ENCODE assay signal across 11 cellular contexts in genomic region chr17:76550712-76551615, GRCh38. TPM values are rescaled to one million over a fixed set of nuclear protein-coding genes. Genes with fewer than 3 reads are reported as not detected.
DNase-seq lines count a peak whose midpoint lies in the region; ATAC-seq, FAIRE-seq and TF ChIP-seq lines count a peak whose summit lies in the region.
"Had no signal": no experiment of that assay in that cellular context is flagged by ENCODE, and none has a peak within 500 bp of the region (broad histone marks: within the 10 kb centered on the region; RNA-seq: fewer than 3 reads in every experiment).

No MANE protein-coding gene starts in this region.

- H3K4me3 ChIP-seq in HUES6 (ENCODE audit: low read depth, low read length) (no peak overlapping the region), GM12878 (no peak overlapping the region), lung (no peak overlapping the region)

- TF ChIP-seq RAD21 in GM12878 (IDR thresholded peaks at IDR 0.05; ENCODE audit: insufficient read depth, low read depth, low read length): no peak

- RAD21 ChIA-PET in GM12878 (lab: Charles Lee; ENCODE audit: unreplicated experiment): interaction anchor here (0.6 to 2.8 kb wide), 9 partner anchors 9 to 73 kb away, joined by 3 to 15 read pairs (median 4); partner anchors contain the start of gene RHBDF2

- TF ChIP-seq CTCF in GM12878 (IDR thresholded peaks at IDR 0.05 in 2 of 3, conservative IDR thresholded peaks at IDR 0.05 in 1 of 3; ENCODE audit: control insufficient read depth in 2 of 3, extremely low read depth in 1 of 3, insufficient read depth in 1 of 3, low read depth in 3 of 3, low read length in 3 of 3) (no peak), lung (IDR thresholded peaks at IDR 0.05; ENCODE audit: control extremely low read depth, extremely low read depth) (no peak)

- POLR2A ChIA-PET in GM12878 (lab: Charles Lee): interaction anchor here (0.5 to 1.9 kb wide), 5 partner anchors 9 to 240 kb away, joined by 3 to 6 read pairs (median 4); no protein-coding TSS in a partner anchor

- H3K9me3 ChIP-seq in HUES6 (ENCODE audit: control insufficient read depth, insufficient read depth, low read depth, low read length) (no peaks in the 10 kb centered on the region), GM12878 (replicated peaks; ENCODE audit: control insufficient read depth, insufficient read depth, low read length) (no peaks in the 10 kb centered on the region), lung (ENCODE audit: control insufficient read depth in 2 of 2, insufficient read depth in 1 of 2, low read length in 1 of 2) (no peaks in the 10 kb centered on the region)

- no peaks in the 10 kb centered on the region for H4K20me1 ChIP-seq in GM12878 (ENCODE audit: control insufficient read depth, insufficient read depth)

- WGBS in GM12878 (ENCODE audit: insufficient coverage, insufficient replicate concordance, low lambda C conversion rate, missing lambda C conversion rate): 74% methylated on average over 15 of the region's 15 CpGs
- 34% methylated on average over 15 of the region's 15 CpGs for WGBS in lung, 2 donors

- H3K27ac ChIP-seq in HUES6 (ENCODE audit: low read depth, low read length): peak overlapping the region; percentile 44; the same call in 1 of the 2 replicates
- H3K27ac ChIP-seq in GM12878 (ENCODE audit: control insufficient read depth, insufficient read depth): peak overlapping the region; percentile 42; the same call in 1 of the 2 replicates
- peak overlapping the region in 1 of 2 donors; percentile 79 for H3K27ac ChIP-seq in lung (ENCODE audit: low read depth in 1 of 2, low read length in 1 of 2)

- SMC1A ChIA-PET in GM12878 (lab: Charles Lee; ENCODE audit: uncharacterized antibody, unreplicated experiment): interaction anchor here (0.9 to 3.9 kb wide), 7 partner anchors 9 to 73 kb away, joined by 3 to 16 read pairs (median 5); no protein-coding TSS in a partner anchor

- CTCF ChIA-PET in GM12878 (lab: Yijun Ruan, JAX): interaction anchor here (1.1 to 2.4 kb wide), 11 partner anchors 8 to 153 kb away, joined by 3 to 23 read pairs (median 4); no protein-coding TSS in a partner anchor

- H3K9ac ChIP-seq in HUES6 (ENCODE audit: low read length) (no peak overlapping the region), GM12878 (ENCODE audit: control insufficient read depth, insufficient read depth, low read length) (no peak overlapping the region)

- H3K36me3 ChIP-seq in HUES6 (ENCODE audit: control insufficient read depth, insufficient read depth, low read length) (no peaks in the 10 kb centered on the region), GM12878 (ENCODE audit: control insufficient read depth in 2 of 2, insufficient read depth in 2 of 2, low read length in 1 of 2) (no peaks in the 10 kb centered on the region; a peak in 1 of 4 replicates), lung (ENCODE audit: control insufficient read depth in 2 of 2, insufficient read depth in 2 of 2, low read length in 2 of 2) (no peaks in the 10 kb centered on the region)

- peak; percentile 75 for DNase-seq in AML-193 (lab: John Stamatoyannopoulos, UW)
- no peak for DNase-seq in GM12878 (ENCODE audit: low read depth, low spot score)
- DNase-seq in lung (ENCODE audit: low spot score): peak; percentile 51
- no peak for DNase-seq in effector memory CD8-positive, alpha-beta T cell
- no peak for DNase-seq in hepatic stellate cell (ENCODE audit: low spot score)
- no peak for DNase-seq in UCSD-AML1 (lab: John Stamatoyannopoulos, UW; ENCODE audit: unreplicated experiment)
- DNase-seq: EL had no signal

- H2AFZ ChIP-seq in GM12878 (ENCODE audit: control insufficient read depth, low read depth, low read length): no peak overlapping the region; the same call in 1 of the 2 replicates

- no peak overlapping the region for H3K4me3 Mint-ChIP-seq in effector memory CD8-positive, alpha-beta T cell

- peak; percentile 12; the same call in 1 of the 3 replicates for ATAC-seq in GM12878
- peak; percentile 24 for ATAC-seq in lung (ENCODE audit: insufficient read depth, low FRiP score)
- ATAC-seq in effector memory CD8-positive, alpha-beta T cell (replicated peaks): no peak
- no peak for ATAC-seq in GM21360 (IDR thresholded peaks at IDR 0.05; ENCODE audit: unreplicated experiment)
- ATAC-seq: sciatic nerve had no signal

- no peak for TF ChIP-seq POLR2A in GM12878 (IDR thresholded peaks at IDR 0.05; ENCODE audit: low read depth, low read length)

- no peak for FAIRE-seq in GM12878 (lab: Jason Lieb, UNC)

- H3K4me1 ChIP-seq in HUES6 (ENCODE audit: control insufficient read depth, insufficient read depth, low read length): peaks cover 19% of the 10 kb centered on the region
- no peaks in the 10 kb centered on the region; the same call in 1 of the 2 replicates for H3K4me1 ChIP-seq in GM12878 (ENCODE audit: control insufficient read depth, insufficient read depth, low read length)
- H3K4me1 ChIP-seq in lung (ENCODE audit: control insufficient read depth in 2 of 2, insufficient read depth in 2 of 2, low read length in 2 of 2): peaks cover 0 to 5% of the 10 kb centered on the region in 2 donors

- peaks cover 2 to 4% of the 10 kb centered on the region in 2 donors for H3K4me1 Mint-ChIP-seq in effector memory CD8-positive, alpha-beta T cell (ENCODE audit: low read depth in 2 of 2)

- in situ Hi-C loops in GM12878 (cut with MboI): no loop called here

- TF ChIP-seq EP300 in GM12878 (IDR thresholded peaks at IDR 0.05; ENCODE audit: borderline replicate concordance in 1 of 2, control insufficient read depth in 1 of 2, low read depth in 2 of 2, low read length in 2 of 2): no peak

- BruUV-seq in GM12878 (replicated peaks; lab: Mats Ljungman, UMichigan): no TSS peak

- H3K36me3 Mint-ChIP-seq in effector memory CD8-positive, alpha-beta T cell (ENCODE audit: insufficient read depth): peaks cover under 1% of the 10 kb centered on the region

- no peaks in the 10 kb centered on the region for H3K9me3 Mint-ChIP-seq in effector memory CD8-positive, alpha-beta T cell

- H3K27ac Mint-ChIP-seq in effector memory CD8-positive, alpha-beta T cell: no peak overlapping the region

- 0 out of 2 replicates have a peak overlapping the region, but pooled peaks have one; percentile 22 for H3K4me2 ChIP-seq in GM12878 (ENCODE audit: control insufficient read depth, insufficient read depth)

- no peaks in the 10 kb centered on the region for H3K27me3 ChIP-seq in HUES6 (ENCODE audit: control insufficient read depth, insufficient read depth, low read length)
- no peaks in the 10 kb centered on the region for H3K27me3 ChIP-seq in GM12878 (replicated peaks in 1 of 2; ENCODE audit: control insufficient read depth in 2 of 2, insufficient read depth in 2 of 2, low read length in 1 of 2)
- H3K27me3 ChIP-seq in lung (ENCODE audit: control insufficient read depth, insufficient read depth): no peaks in the 10 kb centered on the region

- intact Hi-C loops in GM12878 (cut with micrococcal nuclease; ENCODE audit: unreplicated experiment): no loop called here

- no peaks in the 10 kb centered on the region for H3K27me3 Mint-ChIP-seq in effector memory CD8-positive, alpha-beta T cell

- no peaks in the 10 kb centered on the region for H3K79me2 ChIP-seq in GM12878 (ENCODE audit: control insufficient read depth, insufficient read depth, low read length)

RNA-seq across cellular contexts. Expression of gene PRCD, which starts 11.1 kb away (rescaled TPM):
- total RNA-seq in GM12878 (2013; cell fraction: nucleolus; rRNA removed): 2.4 TPM in 2 replicates
- 0.44 TPM in 1 of 2 replicates, not detected in the other for total RNA-seq in GM12878 (2014; rRNA removed)
- total RNA-seq in GM12878 (2014; rRNA removed; fragmentation: Illumina TruSeq; extraction: Trizol): 0.18 TPM in 1 of 2 replicates, not detected in the other
- total RNA-seq in GM12878 (2021): 0.37 and 0.95 TPM in 2 replicates
- polyA plus RNA-seq in GM12878 (2011; ENCODE audit: low read depth): not detected
- 0.22 and 0.49 TPM in 2 replicates for polyA plus RNA-seq in GM12878 (2011; rRNA removed)
- 0.24 and 0.48 TPM in 2 replicates for polyA plus RNA-seq in GM12878 (2011; cell fraction: cytosol; rRNA removed)
- 0.50 and 1.4 TPM in 2 replicates for polyA plus RNA-seq in GM12878 (2011; cell fraction: nucleus; rRNA removed)
- 0.45 TPM in 1 of 2 replicates, not detected in the other for polyA plus RNA-seq in GM12878 (2012)
- not detected in 2 replicates for polyA plus RNA-seq in GM12878 (2014; fragmentation: Illumina TruSeq; extraction: Trizol)
- polyA plus RNA-seq in GM12878 (2014; fragmentation: Nextera tagmentation; extraction: Ambion mirVana): under 1 TPM in 1 of 2 experiments, not detected in 1; 0.31 TPM
- 0.51 TPM in 1 of 2 replicates, not detected in the other for polyA plus RNA-seq in GM12878 (2014; rRNA removed)
- under 1 TPM; 0.37 to 0.55 TPM for polyA plus RNA-seq in GM12878 (2016; fragmentation: Nextera tagmentation; extraction: Ambion mirVana)
- polyA minus RNA-seq in GM12878 (2011; rRNA and poly(A)+ RNA removed): not detected in 2 replicates
- not detected in 2 replicates for polyA minus RNA-seq in GM12878 (2011; cell fraction: cytosol; rRNA and poly(A)+ RNA removed)
- polyA minus RNA-seq in GM12878 (2011; cell fraction: nucleus; rRNA and poly(A)+ RNA removed): not detected in 2 replicates
- total RNA-seq in lung: 10 to 100 TPM in 1 of 2 donors, 1 to 10 TPM in 1; 3.3 to 11.3 TPM
- polyA plus RNA-seq in lung: 1 to 10 TPM; 2.0 to 7.9 TPM

RNA-seq across cellular contexts. Expression of gene CYGB, which starts 13.5 kb away (rescaled TPM):
- not detected in 2 replicates for total RNA-seq in GM12878 (2013; cell fraction: nucleolus; rRNA removed)
- 0.34 TPM in 1 of 2 replicates, not detected in the other for total RNA-seq in GM12878 (2014; rRNA removed)
- total RNA-seq in GM12878 (2014; rRNA removed; fragmentation: Illumina TruSeq; extraction: Trizol): not detected in 2 replicates
- total RNA-seq in GM12878 (2021): not detected in 2 replicates
- polyA plus RNA-seq in GM12878 (2011; ENCODE audit: low read depth): not detected
- not detected in 2 replicates for polyA plus RNA-seq in GM12878 (2011; rRNA removed)
- 0.09 TPM in 1 of 2 replicates, not detected in the other for polyA plus RNA-seq in GM12878 (2011; cell fraction: cytosol; rRNA removed)
- 0.25 TPM in 1 of 2 replicates, not detected in the other for polyA plus RNA-seq in GM12878 (2011; cell fraction: nucleus; rRNA removed)
- polyA plus RNA-seq in GM12878 (2012): not detected in 2 replicates
- polyA plus RNA-seq in GM12878 (2014; fragmentation: Illumina TruSeq; extraction: Trizol): not detected in 2 replicates
- not detected for polyA plus RNA-seq in GM12878 (2014; fragmentation: Nextera tagmentation; extraction: Ambion mirVana)
- not detected in 2 replicates for polyA plus RNA-seq in GM12878 (2014; rRNA removed)
- polyA plus RNA-seq in GM12878 (2016; fragmentation: Nextera tagmentation; extraction: Ambion mirVana): not detected
- 0.31 TPM in 1 of 2 replicates, not detected in the other for polyA minus RNA-seq in GM12878 (2011; rRNA and poly(A)+ RNA removed)
- polyA minus RNA-seq in GM12878 (2011; cell fraction: cytosol; rRNA and poly(A)+ RNA removed): not detected in 2 replicates
- not detected in 2 replicates for polyA minus RNA-seq in GM12878 (2011; cell fraction: nucleus; rRNA and poly(A)+ RNA removed)
- 10 to 100 TPM; 15.9 to 20.0 TPM for total RNA-seq in lung
- polyA plus RNA-seq in lung: 10 to 100 TPM; 21.4 to 30.4 TPM
- total RNA-seq: activated CD8-positive, alpha-beta memory T cell treated with anti-CD3 and anti-CD28 coated beads for 36 hours had no signal

RNA-seq across cellular contexts. Expression of gene ST6GALNAC2, which starts 34.7 kb away (rescaled TPM):
- not detected in 2 replicates for total RNA-seq in GM12878 (2013; cell fraction: nucleolus; rRNA removed)
- total RNA-seq in GM12878 (2014; rRNA removed) (0.23 TPM in 1 of 2 replicates, not detected in the other), GM12878 (2014; rRNA removed; fragmentation: Illumina TruSeq; extraction: Trizol) (not detected in 2 replicates), GM12878 (2021) (0.13 and 0.41 TPM in 2 replicates), lung (10 to 100 TPM; 20.8 to 38.0 TPM)
- 0.12 TPM for polyA plus RNA-seq in GM12878 (2011; ENCODE audit: low read depth)
- polyA plus RNA-seq in GM12878 (2011; rRNA removed) (0.08 and 0.17 TPM in 2 replicates), GM12878 (2014; fragmentation: Illumina TruSeq; extraction: Trizol) (not detected in 2 replicates), GM12878 (2014; fragmentation: Nextera tagmentation; extraction: Ambion mirVana) (not detected), GM12878 (2014; rRNA removed) (0.18 TPM in 1 of 2 replicates, not detected in the other), GM12878 (2016; fragmentation: Nextera tagmentation; extraction: Ambion mirVana) (under 1 TPM in 1 of 2 experiments, not detected in 1; 0.24 TPM), lung (10 to 100 TPM; 12.1 to 15.4 TPM)
- 0.06 and 0.12 TPM in 2 replicates for polyA plus RNA-seq in GM12878 (2011; cell fraction: cytosol; rRNA removed)
- polyA plus RNA-seq in GM12878 (2011; cell fraction: nucleus; rRNA removed): 0.15 and 1.2 TPM in 2 replicates
- polyA plus RNA-seq in GM12878 (2012): 0.28 TPM in 1 of 2 replicates, not detected in the other
- polyA minus RNA-seq in GM12878 (2011; rRNA and poly(A)+ RNA removed): not detected in 2 replicates
- polyA minus RNA-seq in GM12878 (2011; cell fraction: cytosol; rRNA and poly(A)+ RNA removed): not detected in 2 replicates
- not detected in 2 replicates for polyA minus RNA-seq in GM12878 (2011; cell fraction: nucleus; rRNA and poly(A)+ RNA removed)
- total RNA-seq: activated CD8-positive, alpha-beta memory T cell treated with anti-CD3 and anti-CD28 coated beads for 36 hours had no signal

RNA-seq across cellular contexts. Expression of gene RHBDF2, which starts 49.7 kb away (rescaled TPM):
- 130 and 159 TPM in 2 replicates for total RNA-seq in GM12878 (2013; cell fraction: nucleolus; rRNA removed)
- total RNA-seq in GM12878 (2014; rRNA removed) (22.5 and 31.1 TPM in 2 replicates), GM12878 (2014; rRNA removed; fragmentation: Illumina TruSeq; extraction: Trizol) (10.9 and 12.2 TPM in 2 replicates), GM12878 (2021) (30.5 and 43.0 TPM in 2 replicates), lung (10 to 100 TPM; 22.7 to 56.5 TPM)
- polyA plus RNA-seq in GM12878 (2011; ENCODE audit: low read depth): 10.0 TPM
- polyA plus RNA-seq in GM12878 (2011; rRNA removed) (2.0 and 6.5 TPM in 2 replicates), GM12878 (2014; fragmentation: Illumina TruSeq; extraction: Trizol) (3.7 and 12.9 TPM in 2 replicates), GM12878 (2014; fragmentation: Nextera tagmentation; extraction: Ambion mirVana) (1 to 10 TPM in 1 of 2 experiments, under 1 TPM in 1; 0.97 to 1.1 TPM), GM12878 (2014; rRNA removed) (38.3 and 42.4 TPM in 2 replicates), GM12878 (2016; fragmentation: Nextera tagmentation; extraction: Ambion mirVana) (10 to 100 TPM; 24.5 to 26.4 TPM), lung (100 to 1,000 TPM in 1 of 2 donors, 10 to 100 TPM in 1; 20.1 to 116 TPM)
- polyA plus RNA-seq in GM12878 (2011; cell fraction: cytosol; rRNA removed): 7.1 and 8.0 TPM in 2 replicates
- 52.8 and 56.2 TPM in 2 replicates for polyA plus RNA-seq in GM12878 (2011; cell fraction: nucleus; rRNA removed)
- 34.5 and 40.1 TPM in 2 replicates for polyA plus RNA-seq in GM12878 (2012)
- 7.6 and 15.0 TPM in 2 replicates for polyA minus RNA-seq in GM12878 (2011; rRNA and poly(A)+ RNA removed)
- polyA minus RNA-seq in GM12878 (2011; cell fraction: cytosol; rRNA and poly(A)+ RNA removed): 7.0 and 7.6 TPM in 2 replicates
- polyA minus RNA-seq in GM12878 (2011; cell fraction: nucleus; rRNA and poly(A)+ RNA removed): 14.9 and 27.1 TPM in 2 replicates

Comparison
In these comparisons a context has a peak if more than half of its experiments do, and no peak if none do; other contexts are left out.
1. DNase-seq: peak in AML-193 (2 of 2) and lung (single experiment); none in GM12878 (single experiment), effector memory CD8-positive, alpha-beta T cell (0 of 3), hepatic stellate cell (single experiment) and UCSD-AML1 (single experiment).
2. ATAC-seq: peak in GM12878 (single experiment) and lung (single experiment); none in effector memory CD8-positive, alpha-beta T cell (single experiment) and GM21360 (single experiment).
3. RNA of gene CYGB, which starts 13.5 kb away (total RNA-seq): 15.9 to 20.0 TPM in lung; 0.34 TPM in GM12878; every median in the first group is over 10 times any median in the second.
4. RNA of gene ST6GALNAC2, which starts 34.7 kb away (total RNA-seq): 20.8 to 38.0 TPM in lung; 0.13 to 0.41 TPM in GM12878; every median in the first group is over 10 times any median in the second.